12 cellular contexts compared by ENCODE assay signal in genomic region chr3:185732782-185733181, GRCh38.
DNase-seq lines count a peak whose midpoint lies in the region; ATAC-seq, FAIRE-seq and TF ChIP-seq lines count a peak whose summit lies in the region.
"Had no signal": no experiment of that assay in that cellular context is flagged by ENCODE, and none has a peak within 500 bp of the region (broad histone marks: within the 10 kb centered on the region; RNA-seq: fewer than 3 reads in every experiment).

No MANE protein-coding gene starts in this region.

- H4K91ac ChIP-seq in IMR-90 (ENCODE audit: insufficient read depth, low read depth, low read length) = no peak overlapping the region

- TF ChIP-seq CTCF in AG04450 (IDR thresholded peaks at IDR 0.05; ENCODE audit: low read depth, low read length) = no peak
- no peak for TF ChIP-seq CTCF in IMR-90 (conservative IDR thresholded peaks at IDR 0.05; ENCODE audit: low read depth, low read length)
- no peak for TF ChIP-seq CTCF in K562 (IDR thresholded peaks at IDR 0.05 in 2 of 3, conservative IDR thresholded peaks at IDR 0.05 in 1 of 3; ENCODE audit: insufficient read depth in 2 of 3, low read depth in 1 of 3, low read length in 3 of 3)
- TF ChIP-seq CTCF in kidney epithelial cell (IDR thresholded peaks at IDR 0.05; ENCODE audit: insufficient read depth, low read length, poor library complexity, severe bottlenecking) = no peak
- no peak for TF ChIP-seq CTCF in coronary artery (IDR thresholded peaks at IDR 0.05)
- no peak for TF ChIP-seq CTCF in natural killer cell (IDR thresholded peaks at IDR 0.05)

- peak overlapping the region; percentile 9 to 81; a peak in 1 of 4 replicates for H4K8ac ChIP-seq in IMR-90 (ENCODE audit: low read depth in 2 of 2, low read length in 2 of 2)

- H3K36me3 Mint-ChIP-seq in natural killer cell = no peaks in the 10 kb centered on the region

- BruUV-seq in IMR-90 (replicated peaks; lab: Mats Ljungman, UMichigan) (no TSS peak), K562 (replicated peaks; lab: Mats Ljungman, UMichigan) (no TSS peak)

- WGBS in IMR-90 (ENCODE audit: extremely low coverage in 2 of 2, insufficient read length in 1 of 2), 2 experiments = no CpG with 5 or more reads among the region's 1 CpG
- 0% methylated on average over 1 of the region's 1 CpG for WGBS in K562 (ENCODE audit: insufficient coverage, low coverage, missing lambda C conversion rate)

- peak overlapping the region; percentile 85; the same call in 1 of the 2 replicates for H3K4ac ChIP-seq in IMR-90 (ENCODE audit: low read depth, low read length)

- ATAC-seq in IMR-90 (ENCODE audit: low read depth) = peak; percentile 40
- no peak for ATAC-seq in K562
- ATAC-seq in GM18517 (IDR thresholded peaks at IDR 0.05; ENCODE audit: unreplicated experiment) = no peak
- ATAC-seq in natural killer cell = no peak

- in situ Hi-C loops in IMR-90 (cut with MboI; ENCODE audit: low sequenced_read_pairs) (loop anchor here (10.0 kb wide), 1 partner anchor 192 kb away; no protein-coding TSS in a partner anchor), K562 (cut with MboI) (no loop called here)

- no peak overlapping the region for H2BK15ac ChIP-seq in IMR-90 (ENCODE audit: low read depth, low read length)

- H2BK20ac ChIP-seq in IMR-90 (ENCODE audit: low read depth, low read length) = peak overlapping the region; percentile 32

- H2AK9ac ChIP-seq in IMR-90 (replicated peaks; ENCODE audit: low read depth, low read length, poor library complexity) = no peak overlapping the region

- H3K4me1 ChIP-seq in IMR-90 (ENCODE audit: control insufficient read depth, insufficient read depth, low read length) = peaks cover 40% of the 10 kb centered on the region
- H3K4me1 ChIP-seq in K562 (replicated peaks in 1 of 2; ENCODE audit: control insufficient read depth in 2 of 2, insufficient read depth in 2 of 2, low read length in 2 of 2) = peaks cover 12 to 39% of the 10 kb centered on the region in 2 experiments

- TF ChIP-seq POLR2A in IMR-90 (IDR thresholded peaks at IDR 0.05; ENCODE audit: low read depth, low read length) = no peak
- TF ChIP-seq POLR2A in K562 (conservative IDR thresholded peaks at IDR 0.05) = no peak

- H3K9me3 Mint-ChIP-seq in natural killer cell = no peaks in the 10 kb centered on the region
- H3K9me3 Mint-ChIP-seq: activated T-cell treated with anti-CD3 and anti-CD28 coated beads, Interleukin-2, amount 50 U/mL, for 72 hours had no signal

- H3K27me3 Mint-ChIP-seq in natural killer cell (ENCODE audit: low read depth in 2 of 2) = no peaks in the 10 kb centered on the region

- H3K4me2 ChIP-seq in IMR-90 (ENCODE audit: low read depth, low read length) (peak overlapping the region; percentile 23; the same call in 1 of the 2 replicates), K562 (ENCODE audit: insufficient read depth, low read length) (no peak overlapping the region)

- H3K9me1 ChIP-seq in IMR-90 (ENCODE audit: insufficient read depth, low read length) (peaks cover 22% of the 10 kb centered on the region), K562 (ENCODE audit: control insufficient read depth, insufficient read depth, low read length) (no peaks in the 10 kb centered on the region)

- no peak overlapping the region for H3K9ac ChIP-seq in IMR-90 (ENCODE audit: low read depth, low read length)
- no peak overlapping the region; a peak in 1 of 4 replicates for H3K9ac ChIP-seq in K562 (ENCODE audit: insufficient read depth in 1 of 2, low read depth in 2 of 2, low read length in 2 of 2)

- no peaks in the 10 kb centered on the region for H3K36me3 ChIP-seq in IMR-90 (ENCODE audit: control insufficient read depth, insufficient read depth, low read length)
- H3K36me3 ChIP-seq in K562 (ENCODE audit: control insufficient read depth, insufficient read depth, low read length) = no peaks in the 10 kb centered on the region
- no peaks in the 10 kb centered on the region for H3K36me3 ChIP-seq in kidney epithelial cell (ENCODE audit: control insufficient read depth, insufficient read depth, low read length)

- H3K79me1 ChIP-seq in IMR-90 (ENCODE audit: low read depth in 1 of 2, low read length in 2 of 2) = peaks cover 27 to 75% of the 10 kb centered on the region in 2 experiments

- H3K4me3 Mint-ChIP-seq in natural killer cell = no peak overlapping the region
- H3K4me3 Mint-ChIP-seq: activated T-cell treated with anti-CD3 and anti-CD28 coated beads, Interleukin-2, amount 50 U/mL, for 72 hours had no signal

- dilution Hi-C loops in IMR-90 (cut with HindIII; ENCODE audit: low sequenced_read_pairs, unreplicated experiment) = no loop called here

- no peak overlapping the region for H3K27ac ChIP-seq in AG04450 (ENCODE audit: low read depth, low read length)
- H3K27ac ChIP-seq in IMR-90 (ENCODE audit: insufficient read depth, low read length) = no peak overlapping the region
- H3K27ac ChIP-seq in K562 (ENCODE audit: extremely low read depth, low read depth, low read length) = no peak overlapping the region
- no peak overlapping the region for H3K27ac ChIP-seq in coronary artery
- H3K27ac ChIP-seq: dorsolateral prefrontal cortex had no signal

- no peak overlapping the region for H3K4me3 ChIP-seq in AG04450 (ENCODE audit: low read depth, low read length)
- no peak overlapping the region for H3K4me3 ChIP-seq in IMR-90 (ENCODE audit: insufficient read depth, low read depth, low read length)
- H3K4me3 ChIP-seq in K562 = no peak overlapping the region
- no peak overlapping the region for H3K4me3 ChIP-seq in kidney epithelial cell (ENCODE audit: low read depth, low read length)
- no peak overlapping the region for H3K4me3 ChIP-seq in coronary artery
- H3K4me3 ChIP-seq: dorsolateral prefrontal cortex had no signal

- peaks cover 81% of the 10 kb centered on the region for H3K79me2 ChIP-seq in K562 (ENCODE audit: control insufficient read depth, insufficient read depth, low read length)

- no peak overlapping the region for H3K56ac ChIP-seq in IMR-90 (ENCODE audit: extremely low read depth, insufficient read depth, low read length)

- TF ChIP-seq EP300 in K562 (IDR thresholded peaks at IDR 0.05; ENCODE audit: low read length) = no peak

- H3K4me1 Mint-ChIP-seq in natural killer cell = peaks cover 0 to 5% of the 10 kb centered on the region in 2 donors

- CTCF ChIA-PET in AG04450 (lab: Charles Lee) = interaction anchor here (0.6 to 5.2 kb wide), 8 partner anchors 13 to 211 kb away, joined by 3 to 28 read pairs (median 4); no protein-coding TSS in a partner anchor
- CTCF ChIA-PET in IMR-90 (lab: Yijun Ruan, JAX) = interaction anchor here (0.5 to 1.6 kb wide), 5 partner anchors 36 to 61 kb away, joined by 3 to 5 read pairs (median 4); no protein-coding TSS in a partner anchor
- CTCF ChIA-PET in K562 (lab: Yijun Ruan, JAX; ENCODE audit: low intra/inter-chr PET ratio) = no interaction called here

- H3K27ac Mint-ChIP-seq in natural killer cell = no peak overlapping the region
- H3K27ac Mint-ChIP-seq: activated T-cell treated with anti-CD3 and anti-CD28 coated beads, Interleukin-2, amount 50 U/mL, for 72 hours had no signal

- H2AFZ ChIP-seq in IMR-90 (replicated peaks; ENCODE audit: low read length, poor library complexity) (no peak overlapping the region), K562 (ENCODE audit: low read depth, low read length) (no peak overlapping the region)

- intact Hi-C loops in IMR-90 (cut with micrococcal nuclease) = loop anchor here (1.0 to 5.0 kb wide), 4 partner anchors 55 to 370 kb away; no protein-coding TSS in a partner anchor
- intact Hi-C loops in K562 (cut with micrococcal nuclease) = loop anchor here (5.0 kb wide), 2 partner anchors 180 to 205 kb away; partner anchors contain the start of gene TRA2B
- intact Hi-C loops in natural killer cell (cut with micrococcal nuclease) = no loop called here

- H2AK5ac ChIP-seq in IMR-90 (ENCODE audit: low read depth, low read length) = no peak overlapping the region; the same call in 1 of the 2 replicates

- H4K20me1 ChIP-seq in IMR-90 (ENCODE audit: insufficient read depth, low read length) (peaks cover 66% of the 10 kb centered on the region), K562 (replicated peaks; ENCODE audit: control insufficient read depth, insufficient read depth, low read length) (peaks cover 24% of the 10 kb centered on the region)

- no peak overlapping the region for H3K18ac ChIP-seq in IMR-90 (ENCODE audit: low read depth, low read length)

- peak overlapping the region; percentile 87 for H2BK5ac ChIP-seq in IMR-90 (ENCODE audit: low read depth, low read length, poor library complexity, severe bottlenecking)

- DNase-seq in AG04450 (ENCODE audit: low read depth, low spot score) (peak; percentile 64), IMR-90 (peak; percentile 90), K562 (ENCODE audit: extremely low read depth in 1 of 4, low spot score in 3 of 4) (no peak), kidney epithelial cell (ENCODE audit: low read depth) (peak; percentile 56), coronary artery (ENCODE audit: low spot score) (no peak), natural killer cell (no peak)
- no peak for DNase-seq in activated CD8-positive, alpha-beta memory T cell treated with anti-CD3 and anti-CD28 coated beads for 24 hours
- DNase-seq: activated T-cell treated with anti-CD3 and anti-CD28 coated beads, Interleukin-2, amount 50 U/mL, for 72 hours; C1 segment of cervical spinal cord; dorsolateral prefrontal cortex had no signal

- H4K5ac ChIP-seq in IMR-90 (ENCODE audit: low read depth, low read length) = no peak overlapping the region

- no peak for TF ChIP-seq RAD21 in IMR-90 (IDR thresholded peaks at IDR 0.05; ENCODE audit: low read length)
- TF ChIP-seq RAD21 in K562 (CRISPR knock-in tag; conservative IDR thresholded peaks at IDR 0.05 in 1 of 2, IDR thresholded peaks at IDR 0.05 in 1 of 2) = no peak

- H3K14ac ChIP-seq in IMR-90 (replicated peaks; ENCODE audit: low read depth, low read length) = no peak overlapping the region

- H3K9me3 ChIP-seq in AG04450 (ENCODE audit: control insufficient read depth, insufficient read depth, low read length) = no peaks in the 10 kb centered on the region
- no peaks in the 10 kb centered on the region for H3K9me3 ChIP-seq in IMR-90 (ENCODE audit: control insufficient read depth, insufficient read depth, low read length)
- no peaks in the 10 kb centered on the region for H3K9me3 ChIP-seq in K562 (replicated peaks; ENCODE audit: control insufficient read depth, insufficient read depth, low read depth, low read length)

- no peak overlapping the region for H3K23ac ChIP-seq in IMR-90 (ENCODE audit: low read depth, low read length)

- POLR2A ChIA-PET in AG04450 (lab: Yijun Ruan, JAX) (interaction anchor here (0.6 to 1.6 kb wide), 4 partner anchors 24 to 81 kb away, joined by 3 to 8 read pairs (median 6); no protein-coding TSS in a partner anchor), IMR-90 (lab: Charles Lee; ENCODE audit: unreplicated experiment) (interaction anchor here (0.6 to 1.0 kb wide), 2 partner anchors 30 to 91 kb away, joined by 3 to 10 read pairs; no protein-coding TSS in a partner anchor), K562 (lab: Yijun Ruan, JAX) (interaction anchor here (1.0 to 5.8 kb wide), 5 partner anchors 8 to 181 kb away, joined by 3 to 48 read pairs (median 4); no protein-coding TSS in a partner anchor)

- H3K27me3 ChIP-seq in AG04450 (ENCODE audit: control insufficient read depth, insufficient read depth, low read length) (no peaks in the 10 kb centered on the region), IMR-90 (ENCODE audit: control insufficient read depth, insufficient read depth, low read length) (no peaks in the 10 kb centered on the region), K562 (ENCODE audit: control insufficient read depth in 2 of 2, insufficient read depth in 2 of 2, low read length in 2 of 2) (no peaks in the 10 kb centered on the region), kidney epithelial cell (ENCODE audit: control insufficient read depth, insufficient read depth, low read length) (no peaks in the 10 kb centered on the region)

- no peak for FAIRE-seq in K562 (lab: Jason Lieb, UNC)
- FAIRE-seq: TTC549 had no signal

- H2BK120ac ChIP-seq in IMR-90 (ENCODE audit: low read depth, low read length) = peak overlapping the region; percentile 92; the same call in 1 of the 2 replicates

Comparison
In these comparisons a context has a peak if more than half of its experiments do, and no peak if none do; other contexts are left out.
1. DNase-seq: peak in AG04450 (single experiment), IMR-90 (single experiment) and kidney epithelial cell (single experiment); none in K562 (0 of 4), activated CD8-positive, alpha-beta memory T cell treated with anti-CD3 and anti-CD28 coated beads for 24 hours (single experiment), coronary artery (single experiment) and natural killer cell (single experiment).